In the genomic region with DNA sequence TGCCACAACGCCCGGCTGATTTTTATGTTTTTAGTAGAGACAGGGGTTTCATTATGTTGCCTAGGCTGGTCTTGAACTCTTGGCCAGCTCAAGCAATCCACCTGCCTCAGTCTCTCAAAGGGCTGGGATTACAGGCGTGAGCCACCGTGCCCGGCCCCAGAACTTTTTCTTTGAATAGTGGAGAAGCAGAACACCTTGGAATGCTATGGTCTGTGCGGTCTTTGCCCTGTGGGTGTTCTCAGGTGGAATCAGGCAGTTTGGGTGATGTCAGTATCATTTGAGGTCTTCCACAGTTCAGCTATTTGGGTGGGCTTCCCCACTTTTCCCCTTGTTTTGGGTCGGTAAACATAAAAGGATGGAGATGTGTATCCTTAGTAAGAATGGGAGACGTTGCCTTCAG, we compare ENCODE assay signal across 22 cellular contexts.
"Had no signal": no experiment of that assay in that cellular context is flagged by ENCODE, and none has a peak within 500 bp of the region (broad histone marks: within the 10 kb centered on the region; RNA-seq: fewer than 3 reads in every experiment).

No MANE protein-coding gene starts in this region.

- H3K4me3 ChIP-seq: breast epithelium, left lung, SK-N-MC, spleen, thyroid gland had no signal

- H3K9me3 ChIP-seq: breast epithelium, left lung, spleen, thyroid gland had no signal

- DNase-seq: activated CD4-positive, alpha-beta T cell treated with anti-CD3 and anti-CD28 coated beads, Interleukin-2, amount 10 ng/mL, durations not matched to agents 24 days and 14 days; activated CD8-positive, alpha-beta memory T cell treated with anti-CD3 and anti-CD28 coated beads, Interleukin-2, amount 10 ng/mL, durations not matched to agents 7 days and 5 days; activated CD8-positive, alpha-beta T cell treated with anti-CD3 and anti-CD28 coated beads for 36 hours; activated gamma-delta T cell; activated naive CD4-positive, alpha-beta T cell treated with anti-CD3 and anti-CD28 coated beads, Interleukin-2, amount 50 U/mL, for 16 hours; activated naive CD8-positive, alpha-beta T cell treated with anti-CD3 and anti-CD28 coated beads, Interleukin-2, amount 50 U/mL, for 24 hours; activated T-cell treated with anti-CD3 and anti-CD28 coated beads for 4 hours; aorta; cerebellar nuclear complex; cortex of kidney; endodermal cell; occipital lobe; posterior cingulate gyrus; spleen; stimulated activated CD4-positive, alpha-beta T cell treated with anti-CD3 and anti-CD28 coated beads, Interleukin-4, amount 100 ng/mL, for 24 hours; stimulated activated naive CD4-positive, alpha-beta T cell treated with Interleukin-2 at 50 U/mL for 16 hours; SW 1271; T-helper 17 cell; thyroid gland had no signal

- H3K27me3 ChIP-seq: breast epithelium, left lung, spleen, thyroid gland had no signal

- ATAC-seq: activated CD8-positive, alpha-beta memory T cell treated with anti-CD3 and anti-CD28 coated beads, Interleukin-2, amount 10 ng/mL, durations not matched to agents 7 days and 5 days; activated CD8-positive, alpha-beta T cell treated with anti-CD3 and anti-CD28 coated beads for 36 hours; activated naive CD8-positive, alpha-beta T cell treated with anti-CD3 and anti-CD28 coated beads, Interleukin-2, amount 50 U/mL, for 24 hours; T-helper 17 cell had no signal

- H3K36me3 ChIP-seq: breast epithelium, left lung, thyroid gland had no signal

- H3K27ac ChIP-seq: left lung, SK-N-MC, spleen had no signal
